9 cellular contexts compared by ENCODE assay signal in the genomic region with DNA sequence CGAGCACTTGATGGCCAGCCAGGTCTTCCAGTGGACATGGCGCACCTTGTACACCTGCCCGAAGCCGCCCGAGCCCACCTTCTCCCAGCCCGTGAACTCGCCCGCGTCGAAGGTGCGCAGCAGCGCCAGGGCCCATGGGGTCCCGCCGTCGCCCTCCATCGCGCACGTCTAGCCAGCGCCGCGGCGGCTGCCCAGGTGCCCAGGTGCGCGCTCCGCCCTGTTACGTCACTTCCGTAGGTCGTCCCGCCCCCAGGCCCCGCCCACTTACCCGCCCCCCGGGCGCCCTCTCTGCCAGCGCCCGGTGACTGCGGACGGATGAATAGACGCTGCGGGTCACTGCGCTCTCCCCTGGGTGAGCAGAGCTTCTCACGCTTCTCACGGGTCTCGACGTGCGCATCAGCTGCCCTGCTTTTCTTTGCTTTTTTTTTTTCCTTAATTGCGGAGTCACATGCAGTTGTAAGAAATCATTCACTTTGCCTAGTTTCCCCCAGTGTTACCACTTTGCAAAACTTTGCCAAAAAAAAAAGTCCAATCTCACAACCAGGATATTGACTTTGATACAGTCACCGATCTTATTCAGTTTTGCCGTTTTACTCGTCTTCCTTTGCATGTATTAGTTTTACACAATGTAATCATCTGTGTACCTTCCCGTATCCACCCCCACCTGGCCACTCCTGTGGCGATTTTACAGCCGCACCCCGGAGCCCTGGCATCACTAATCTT. TPM values are rescaled to one million over a fixed set of nuclear protein-coding genes. Genes with fewer than 3 reads are reported as not detected.
A peak's percentile ranks its signal among the peaks of the same experiment; 100 is the strongest.
DNase-seq lines count a peak whose midpoint lies in the region; ATAC-seq, FAIRE-seq and TF ChIP-seq lines count a peak whose summit lies in the region.
"Had no signal": no experiment of that assay in that cellular context is flagged by ENCODE, and none has a peak within 500 bp of the region (broad histone marks: within the 10 kb centered on the region; RNA-seq: fewer than 3 reads in every experiment).

Gene RIPK4 (minus strand): TSS at position 170 of the 723 bp plus-strand sequence. CDS start 11 bp downstream, at position 159.

- in situ Hi-C loops in IMR-90 (cut with MboI; ENCODE audit: low sequenced_read_pairs) (loop anchor here (5.0 kb wide), 1 partner anchor 150 kb away; no protein-coding TSS in a partner anchor), GM12878 (cut with MboI) (no loop called here)

- WGBS in IMR-90 (ENCODE audit: extremely low coverage in 2 of 2, insufficient read length in 1 of 2), 2 experiments: 2% methylated on average over 27 of the region's 53 CpGs; no CpG with 5 or more reads in 1 of the 2 experiments
- WGBS in GM12878 (ENCODE audit: insufficient coverage, insufficient replicate concordance, low lambda C conversion rate, missing lambda C conversion rate): 26% methylated on average over 39 of the region's 53 CpGs

- peaks cover 7% of the 10 kb centered on the region for H3K9me3 ChIP-seq in DND-41 (ENCODE audit: insufficient read depth, low read length, severe bottlenecking)
- H3K9me3 ChIP-seq in IMR-90 (ENCODE audit: control insufficient read depth, insufficient read depth, low read length): peaks cover 5% of the 10 kb centered on the region; the same call in 1 of the 2 replicates
- H3K9me3 ChIP-seq in GM12878 (replicated peaks; ENCODE audit: control insufficient read depth, insufficient read depth, low read length): no peaks in the 10 kb centered on the region; the same call in 1 of the 3 replicates

- H2AK5ac ChIP-seq in IMR-90 (ENCODE audit: low read depth, low read length): no peak within 1 kb of the TSS

- H3K23ac ChIP-seq in IMR-90 (ENCODE audit: low read depth, low read length): no peak within 1 kb of the TSS

- H3K36me3 Mint-ChIP-seq in T-helper 1 cell treated with Interleukin-12 subunit alpha and Interleukin-12 subunit beta and Interleukin-4 antibody, amounts not matched to agents 30 μg/mL and 1 μg/mL, for 36 hours (ENCODE audit: low read depth): no peaks in the 10 kb centered on the region

- no peaks in the 10 kb centered on the region for H4K20me1 ChIP-seq in DND-41 (ENCODE audit: insufficient read depth, low read length)
- H4K20me1 ChIP-seq in IMR-90 (ENCODE audit: insufficient read depth, low read length): no peaks in the 10 kb centered on the region
- no peaks in the 10 kb centered on the region for H4K20me1 ChIP-seq in GM12878 (ENCODE audit: control insufficient read depth, insufficient read depth)

- H3K27ac ChIP-seq in DND-41 (ENCODE audit: low read length) (peak within 1 kb of the TSS; percentile 96), IMR-90 (ENCODE audit: insufficient read depth, low read length) (no peak within 1 kb of the TSS), GM12878 (ENCODE audit: control insufficient read depth, insufficient read depth) (no peak within 1 kb of the TSS)
- H3K27ac ChIP-seq: KMS-11 had no signal

- peaks cover 17% of the 10 kb centered on the region for H3K79me2 ChIP-seq in DND-41 (ENCODE audit: insufficient read depth, low read length)
- no peaks in the 10 kb centered on the region for H3K79me2 ChIP-seq in GM12878 (ENCODE audit: control insufficient read depth, insufficient read depth, low read length)

- H3K79me1 ChIP-seq in IMR-90 (ENCODE audit: low read depth in 1 of 2, low read length in 2 of 2): no peaks in the 10 kb centered on the region

- TF ChIP-seq RAD21 in IMR-90 (IDR thresholded peaks at IDR 0.05; ENCODE audit: low read length) (no peak), GM12878 (IDR thresholded peaks at IDR 0.05; ENCODE audit: insufficient read depth, low read depth, low read length) (no peak)

- peak within 1 kb of the TSS; percentile 51 for H2AFZ ChIP-seq in DND-41 (ENCODE audit: low read depth, low read length)
- peak within 1 kb of the TSS; percentile 71 for H2AFZ ChIP-seq in IMR-90 (replicated peaks; ENCODE audit: low read length, poor library complexity)
- H2AFZ ChIP-seq in GM12878 (ENCODE audit: control insufficient read depth, low read depth, low read length): no peak within 1 kb of the TSS

- H2BK20ac ChIP-seq in IMR-90 (ENCODE audit: low read depth, low read length): no peak within 1 kb of the TSS

- TF ChIP-seq POLR2A in IMR-90 (IDR thresholded peaks at IDR 0.05; ENCODE audit: low read depth, low read length) (no peak), GM12878 (IDR thresholded peaks at IDR 0.05; ENCODE audit: low read depth, low read length) (peak; percentile 43; the same call in 1 of the 2 replicates)

- H2BK15ac ChIP-seq in IMR-90 (ENCODE audit: low read depth, low read length): no peak within 1 kb of the TSS

- H4K8ac ChIP-seq in IMR-90 (ENCODE audit: low read depth in 2 of 2, low read length in 2 of 2): no peak within 1 kb of the TSS

- no peak for FAIRE-seq in GM12878 (lab: Jason Lieb, UNC)

- H2AK9ac ChIP-seq in IMR-90 (replicated peaks; ENCODE audit: low read depth, low read length, poor library complexity): no peak within 1 kb of the TSS

- no peaks in the 10 kb centered on the region for H3K9me1 ChIP-seq in IMR-90 (ENCODE audit: insufficient read depth, low read length)

- SMC1A ChIA-PET in GM12878 (lab: Charles Lee; ENCODE audit: uncharacterized antibody, unreplicated experiment): interaction anchor here (0.5 to 1.7 kb wide), 3 partner anchors 96 to 151 kb away, joined by 3 to 5 read pairs (median 3); no protein-coding TSS in a partner anchor

- H3K4me1 ChIP-seq in DND-41 (ENCODE audit: insufficient read depth, low read length): peaks cover 100% of the 10 kb centered on the region
- H3K4me1 ChIP-seq in IMR-90 (ENCODE audit: control insufficient read depth, insufficient read depth, low read length): peaks cover 4% of the 10 kb centered on the region
- no peaks in the 10 kb centered on the region for H3K4me1 ChIP-seq in GM12878 (ENCODE audit: control insufficient read depth, insufficient read depth, low read length)

- no peak within 1 kb of the TSS for H3K14ac ChIP-seq in IMR-90 (replicated peaks; ENCODE audit: low read depth, low read length)

- CTCF ChIA-PET in IMR-90 (lab: Yijun Ruan, JAX) (interaction anchor here (2.9 kb wide), 1 partner anchor 154 kb away, joined by 21 read pairs; no protein-coding TSS in a partner anchor), GM12878 (lab: Yijun Ruan, JAX) (interaction anchor here (1.0 to 3.4 kb wide), 4 partner anchors 10 to 155 kb away, joined by 4 to 21 read pairs (median 4); no protein-coding TSS in a partner anchor)

- H3K18ac ChIP-seq in IMR-90 (ENCODE audit: low read depth, low read length): no peak within 1 kb of the TSS

- DNase-seq in DND-41 (no peak), IMR-90 (peak; percentile 23), GM12878 (ENCODE audit: low read depth, low spot score) (peak; percentile 19), kidney tubule cell (ENCODE audit: low spot score) (peak; percentile 96), GF-D8 (lab: John Stamatoyannopoulos, UW) (no peak)
- peak; percentile 22 to 62 (median 44) for DNase-seq in stimulated activated CD4-positive, alpha-beta T cell treated with anti-CD3 and anti-CD28 coated beads, TNF-alpha, amount 100 ng/mL, for 24 hours (ENCODE audit: low read depth in 3 of 3)

- H3K9ac ChIP-seq in DND-41 (ENCODE audit: low read depth, low read length) (peak within 1 kb of the TSS; percentile 63), IMR-90 (ENCODE audit: low read depth, low read length) (no peak within 1 kb of the TSS), GM12878 (ENCODE audit: control insufficient read depth, insufficient read depth, low read length) (no peak within 1 kb of the TSS)
- H3K9ac ChIP-seq: KMS-11 had no signal

- TF ChIP-seq CTCF in DND-41 (IDR thresholded peaks at IDR 0.05; ENCODE audit: borderline replicate concordance, extremely low read depth, low read length, poor library complexity, severe bottlenecking) (no peak), IMR-90 (conservative IDR thresholded peaks at IDR 0.05; ENCODE audit: low read depth, low read length) (no peak), GM12878 (IDR thresholded peaks at IDR 0.05 in 2 of 3, conservative IDR thresholded peaks at IDR 0.05 in 1 of 3; ENCODE audit: control insufficient read depth in 2 of 3, extremely low read depth in 1 of 3, insufficient read depth in 1 of 3, low read depth in 3 of 3, low read length in 3 of 3) (no peak)

- H4K5ac ChIP-seq in IMR-90 (ENCODE audit: low read depth, low read length): no peak within 1 kb of the TSS

- ATAC-seq in DND-41 (ENCODE audit: insufficient read depth, low read depth) (no peak), IMR-90 (ENCODE audit: low read depth) (no peak), GM12878 (peak; percentile 52), GM19455 (IDR thresholded peaks at IDR 0.05; ENCODE audit: unreplicated experiment) (no peak)

- no peak within 1 kb of the TSS for H2BK120ac ChIP-seq in IMR-90 (ENCODE audit: low read depth, low read length)

- peak within 1 kb of the TSS; percentile 73 for H3K4me3 Mint-ChIP-seq in T-helper 1 cell treated with Interleukin-12 subunit alpha and Interleukin-12 subunit beta and Interleukin-4 antibody, amounts not matched to agents 30 μg/mL and 1 μg/mL, for 36 hours

- peak within 1 kb of the TSS in 1 of 2 experiments; percentile 49; a peak in 2 of 4 replicates for H3K4me3 ChIP-seq in DND-41 (ENCODE audit: low read depth in 1 of 2, low read length in 2 of 2)
- H3K4me3 ChIP-seq in IMR-90 (ENCODE audit: insufficient read depth, low read depth, low read length): no peak within 1 kb of the TSS
- no peak within 1 kb of the TSS for H3K4me3 ChIP-seq in GM12878

- no peak within 1 kb of the TSS for H3K56ac ChIP-seq in IMR-90 (ENCODE audit: extremely low read depth, insufficient read depth, low read length)

- RAD21 ChIA-PET in GM12878 (lab: Charles Lee; ENCODE audit: unreplicated experiment): interaction anchor here (1.0 to 1.3 kb wide), 3 partner anchors 95 to 154 kb away, joined by 3 to 4 read pairs (median 4); no protein-coding TSS in a partner anchor

- POLR2A ChIA-PET in IMR-90 (lab: Charles Lee; ENCODE audit: unreplicated experiment) (interaction anchor here (0.7 kb wide), 1 partner anchor 870 kb away, joined by 5 read pairs; no protein-coding TSS in a partner anchor), GM12878 (lab: Charles Lee) (no interaction called here)

- no peak within 1 kb of the TSS for H4K91ac ChIP-seq in IMR-90 (ENCODE audit: insufficient read depth, low read depth, low read length)

- H3K27ac Mint-ChIP-seq in T-helper 1 cell treated with Interleukin-12 subunit alpha and Interleukin-12 subunit beta and Interleukin-4 antibody, amounts not matched to agents 30 μg/mL and 1 μg/mL, for 36 hours: peak within 1 kb of the TSS; percentile 18

- peaks cover 81% of the 10 kb centered on the region for H3K27me3 Mint-ChIP-seq in T-helper 1 cell treated with Interleukin-12 subunit alpha and Interleukin-12 subunit beta and Interleukin-4 antibody, amounts not matched to agents 30 μg/mL and 1 μg/mL, for 36 hours (ENCODE audit: low read depth)

- H3K4ac ChIP-seq in IMR-90 (ENCODE audit: low read depth, low read length): no peak within 1 kb of the TSS

- no peak for TF ChIP-seq EP300 in GM12878 (IDR thresholded peaks at IDR 0.05; ENCODE audit: borderline replicate concordance in 1 of 2, control insufficient read depth in 1 of 2, low read depth in 2 of 2, low read length in 2 of 2)

- dilution Hi-C loops in IMR-90 (cut with HindIII; ENCODE audit: low sequenced_read_pairs, unreplicated experiment): no loop called here

- no peak within 1 kb of the TSS for H2BK5ac ChIP-seq in IMR-90 (ENCODE audit: low read depth, low read length, poor library complexity, severe bottlenecking)

- H3K36me3 ChIP-seq in DND-41 (ENCODE audit: insufficient read depth, low read length): no peaks in the 10 kb centered on the region
- H3K36me3 ChIP-seq in IMR-90 (ENCODE audit: control insufficient read depth, insufficient read depth, low read length): no peaks in the 10 kb centered on the region
- no peaks in the 10 kb centered on the region for H3K36me3 ChIP-seq in GM12878 (ENCODE audit: control insufficient read depth in 2 of 2, insufficient read depth in 2 of 2, low read length in 1 of 2)

- H3K4me2 ChIP-seq in DND-41 (ENCODE audit: insufficient read depth, low read length) (peak within 1 kb of the TSS; percentile 60), IMR-90 (ENCODE audit: low read depth, low read length) (peak within 1 kb of the TSS; percentile 58), GM12878 (ENCODE audit: control insufficient read depth, insufficient read depth) (peak within 1 kb of the TSS; percentile 63; the same call in 1 of the 2 replicates)
- H3K4me2 ChIP-seq: KMS-11 had no signal

- H3K9me3 Mint-ChIP-seq in T-helper 1 cell treated with Interleukin-12 subunit alpha and Interleukin-12 subunit beta and Interleukin-4 antibody, amounts not matched to agents 30 μg/mL and 1 μg/mL, for 36 hours: no peaks in the 10 kb centered on the region

- peaks cover 21% of the 10 kb centered on the region for H3K4me1 Mint-ChIP-seq in T-helper 1 cell treated with Interleukin-12 subunit alpha and Interleukin-12 subunit beta and Interleukin-4 antibody, amounts not matched to agents 30 μg/mL and 1 μg/mL, for 36 hours (ENCODE audit: low read depth)

- intact Hi-C loops in IMR-90 (cut with micrococcal nuclease) (no loop called here), GM12878 (cut with micrococcal nuclease; ENCODE audit: unreplicated experiment) (no loop called here)

- no TSS peak for BruUV-seq in IMR-90 (replicated peaks; lab: Mats Ljungman, UMichigan)
- BruUV-seq in GM12878 (replicated peaks; lab: Mats Ljungman, UMichigan): no TSS peak

- H3K27me3 ChIP-seq in DND-41 (ENCODE audit: insufficient read depth, low read length, poor library complexity) (no peaks in the 10 kb centered on the region), IMR-90 (ENCODE audit: control insufficient read depth, insufficient read depth, low read length) (peaks cover 95% of the 10 kb centered on the region), GM12878 (replicated peaks in 1 of 2; ENCODE audit: control insufficient read depth in 2 of 2, insufficient read depth in 2 of 2, low read length in 1 of 2) (peaks cover 13 to 40% of the 10 kb centered on the region in 2 experiments)

RNA-seq across cellular contexts. Expression of gene RIPK4, which starts in this region (rescaled TPM):
- total RNA-seq in IMR-90 (2012; rRNA removed): under 0.01 TPM in 2 replicates
- polyA plus RNA-seq in IMR-90 (2012; rRNA removed): 0.03 TPM in 1 of 2 replicates, not detected in the other
- polyA plus RNA-seq in IMR-90 (2012; cell fraction: cytosol; rRNA removed): 0.02 TPM in 2 replicates
- polyA plus RNA-seq in IMR-90 (2012; cell fraction: nucleus; rRNA removed; ENCODE audit: low replicate concordance): 0.16 TPM in 2 replicates
- total RNA-seq in GM12878 (2013; cell fraction: nucleolus; rRNA removed): not detected in 2 replicates
- total RNA-seq in GM12878 (2014; rRNA removed): not detected in 2 replicates
- not detected in 2 replicates for total RNA-seq in GM12878 (2014; rRNA removed; fragmentation: Illumina TruSeq; extraction: Trizol)
- 0.05 TPM in 1 of 2 replicates, not detected in the other for total RNA-seq in GM12878 (2021)
- polyA plus RNA-seq in GM12878 (2011; ENCODE audit: low read depth): not detected
- not detected in 2 replicates for polyA plus RNA-seq in GM12878 (2011; rRNA removed)
- not detected in 2 replicates for polyA plus RNA-seq in GM12878 (2011; cell fraction: cytosol; rRNA removed)
- not detected in 2 replicates for polyA plus RNA-seq in GM12878 (2011; cell fraction: nucleus; rRNA removed)
- 0.04 and 0.10 TPM in 2 replicates for polyA plus RNA-seq in GM12878 (2012)
- polyA plus RNA-seq in GM12878 (2014; fragmentation: Illumina TruSeq; extraction: Trizol): not detected in 2 replicates
- polyA plus RNA-seq in GM12878 (2014; fragmentation: Nextera tagmentation; extraction: Ambion mirVana): not detected
- not detected in 2 replicates for polyA plus RNA-seq in GM12878 (2014; rRNA removed)
- not detected for polyA plus RNA-seq in GM12878 (2016; fragmentation: Nextera tagmentation; extraction: Ambion mirVana)
- not detected in 2 replicates for polyA minus RNA-seq in GM12878 (2011; rRNA and poly(A)+ RNA removed)
- not detected in 2 replicates for polyA minus RNA-seq in GM12878 (2011; cell fraction: cytosol; rRNA and poly(A)+ RNA removed)
- not detected in 2 replicates for polyA minus RNA-seq in GM12878 (2011; cell fraction: nucleus; rRNA and poly(A)+ RNA removed)

Comparison
In these comparisons a context has a peak if more than half of its experiments do, and no peak if none do; other contexts are left out.
1. Peak in DNase-seq and H3K4me2 ChIP-seq in IMR-90; RNA of the gene not detected or under 1 TPM.
2. Peak in DNase-seq, ATAC-seq and H3K4me2 ChIP-seq in GM12878; RNA of the gene not detected or under 1 TPM.
3. DNase-seq: peak in kidney tubule cell (single experiment) and stimulated activated CD4-positive, alpha-beta T cell treated with anti-CD3 and anti-CD28 coated beads, TNF-alpha, amount 100 ng/mL, for 24 hours (3 of 3); none in DND-41 (single experiment) and GF-D8 (single experiment).
4. Peak in every context shown above with its lines, with median percentiles within 50 percentile points of each other: H3K4me2 ChIP-seq.